Comparison of ENCODE assay signal across 1 cellular context in the genomic region with DNA sequence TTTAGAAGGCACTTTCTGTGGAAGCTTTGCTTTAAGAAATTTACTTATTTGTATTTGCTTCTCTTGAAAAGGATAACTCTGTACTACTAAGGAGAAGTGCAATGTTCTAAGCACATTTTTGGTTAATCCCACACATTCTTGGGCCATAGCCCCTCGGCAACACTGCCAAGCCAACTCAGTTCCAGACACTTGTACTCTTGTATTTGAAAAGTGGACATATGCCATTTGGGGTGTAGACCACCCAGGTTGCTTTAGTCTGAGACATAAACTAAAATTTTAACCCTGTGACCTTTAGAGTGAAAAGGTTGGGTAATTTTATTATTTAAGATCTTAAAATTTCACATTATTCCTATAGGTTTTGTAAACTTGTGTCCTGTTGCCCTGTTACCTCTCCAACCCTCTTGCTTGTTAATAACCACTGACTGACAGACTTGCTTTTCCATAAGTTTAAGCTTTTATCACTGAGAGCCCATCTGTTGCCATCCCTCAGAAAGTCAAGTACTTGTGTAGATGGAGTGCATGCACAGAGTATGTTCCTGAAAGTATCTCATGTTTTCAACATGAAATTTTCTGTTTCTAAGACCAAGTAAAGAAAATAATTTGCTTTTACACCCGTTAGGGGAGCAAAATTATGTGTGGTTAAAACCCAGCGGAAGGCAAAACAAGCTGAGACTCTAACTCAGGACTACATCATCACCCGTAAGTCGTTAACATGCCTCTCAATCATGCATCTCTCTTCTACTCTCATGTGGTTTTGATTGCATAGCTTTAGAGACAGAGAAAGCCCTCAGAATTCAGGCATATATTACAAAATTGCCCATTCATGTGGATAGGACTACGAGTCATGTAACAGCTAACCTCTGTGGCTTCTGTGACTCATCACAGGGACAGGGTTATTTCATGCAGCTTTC.
TF ChIP-seq lines count a peak whose summit lies in the region.

No MANE protein-coding gene starts in this region.

TF ChIP-seq in WTC11, 78 proteins besides CTCF, POLR2A, EP300 and RAD21 (continued from another document):
- TF ChIP-seq, protein P1, sequence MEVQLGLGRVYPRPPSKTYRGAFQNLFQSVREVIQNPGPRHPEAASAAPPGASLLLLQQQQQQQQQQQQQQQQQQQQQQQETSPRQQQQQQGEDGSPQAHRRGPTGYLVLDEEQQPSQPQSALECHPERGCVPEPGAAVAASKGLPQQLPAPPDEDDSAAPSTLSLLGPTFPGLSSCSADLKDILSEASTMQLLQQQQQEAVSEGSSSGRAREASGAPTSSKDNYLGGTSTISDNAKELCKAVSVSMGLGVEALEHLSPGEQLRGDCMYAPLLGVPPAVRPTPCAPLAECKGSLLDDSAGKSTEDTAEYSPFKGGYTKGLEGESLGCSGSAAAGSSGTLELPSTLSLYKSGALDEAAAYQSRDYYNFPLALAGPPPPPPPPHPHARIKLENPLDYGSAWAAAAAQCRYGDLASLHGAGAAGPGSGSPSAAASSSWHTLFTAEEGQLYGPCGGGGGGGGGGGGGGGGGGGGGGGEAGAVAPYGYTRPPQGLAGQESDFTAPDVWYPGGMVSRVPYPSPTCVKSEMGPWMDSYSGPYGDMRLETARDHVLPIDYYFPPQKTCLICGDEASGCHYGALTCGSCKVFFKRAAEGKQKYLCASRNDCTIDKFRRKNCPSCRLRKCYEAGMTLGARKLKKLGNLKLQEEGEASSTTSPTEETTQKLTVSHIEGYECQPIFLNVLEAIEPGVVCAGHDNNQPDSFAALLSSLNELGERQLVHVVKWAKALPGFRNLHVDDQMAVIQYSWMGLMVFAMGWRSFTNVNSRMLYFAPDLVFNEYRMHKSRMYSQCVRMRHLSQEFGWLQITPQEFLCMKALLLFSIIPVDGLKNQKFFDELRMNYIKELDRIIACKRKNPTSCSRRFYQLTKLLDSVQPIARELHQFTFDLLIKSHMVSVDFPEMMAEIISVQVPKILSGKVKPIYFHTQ (CRISPR knock-in tag; IDR thresholded peaks at IDR 0.05), result no peak
- TF ChIP-seq, protein P2, sequence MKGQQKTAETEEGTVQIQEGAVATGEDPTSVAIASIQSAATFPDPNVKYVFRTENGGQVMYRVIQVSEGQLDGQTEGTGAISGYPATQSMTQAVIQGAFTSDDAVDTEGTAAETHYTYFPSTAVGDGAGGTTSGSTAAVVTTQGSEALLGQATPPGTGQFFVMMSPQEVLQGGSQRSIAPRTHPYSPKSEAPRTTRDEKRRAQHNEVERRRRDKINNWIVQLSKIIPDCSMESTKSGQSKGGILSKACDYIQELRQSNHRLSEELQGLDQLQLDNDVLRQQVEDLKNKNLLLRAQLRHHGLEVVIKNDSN (CRISPR knock-in tag; IDR thresholded peaks at IDR 0.05), result no peak
- TF ChIP-seq TEAD4 (CRISPR knock-in tag; IDR thresholded peaks at IDR 0.05), result no peak
- TF ChIP-seq GTF2I (CRISPR knock-in tag; conservative IDR thresholded peaks at IDR 0.05), result no peak
- TF ChIP-seq ATF1 (CRISPR knock-in tag; IDR thresholded peaks at IDR 0.05), result no peak
- no peak for TF ChIP-seq ZNF121 (CRISPR knock-in tag; IDR thresholded peaks at IDR 0.05)
- TF ChIP-seq, protein P3, sequence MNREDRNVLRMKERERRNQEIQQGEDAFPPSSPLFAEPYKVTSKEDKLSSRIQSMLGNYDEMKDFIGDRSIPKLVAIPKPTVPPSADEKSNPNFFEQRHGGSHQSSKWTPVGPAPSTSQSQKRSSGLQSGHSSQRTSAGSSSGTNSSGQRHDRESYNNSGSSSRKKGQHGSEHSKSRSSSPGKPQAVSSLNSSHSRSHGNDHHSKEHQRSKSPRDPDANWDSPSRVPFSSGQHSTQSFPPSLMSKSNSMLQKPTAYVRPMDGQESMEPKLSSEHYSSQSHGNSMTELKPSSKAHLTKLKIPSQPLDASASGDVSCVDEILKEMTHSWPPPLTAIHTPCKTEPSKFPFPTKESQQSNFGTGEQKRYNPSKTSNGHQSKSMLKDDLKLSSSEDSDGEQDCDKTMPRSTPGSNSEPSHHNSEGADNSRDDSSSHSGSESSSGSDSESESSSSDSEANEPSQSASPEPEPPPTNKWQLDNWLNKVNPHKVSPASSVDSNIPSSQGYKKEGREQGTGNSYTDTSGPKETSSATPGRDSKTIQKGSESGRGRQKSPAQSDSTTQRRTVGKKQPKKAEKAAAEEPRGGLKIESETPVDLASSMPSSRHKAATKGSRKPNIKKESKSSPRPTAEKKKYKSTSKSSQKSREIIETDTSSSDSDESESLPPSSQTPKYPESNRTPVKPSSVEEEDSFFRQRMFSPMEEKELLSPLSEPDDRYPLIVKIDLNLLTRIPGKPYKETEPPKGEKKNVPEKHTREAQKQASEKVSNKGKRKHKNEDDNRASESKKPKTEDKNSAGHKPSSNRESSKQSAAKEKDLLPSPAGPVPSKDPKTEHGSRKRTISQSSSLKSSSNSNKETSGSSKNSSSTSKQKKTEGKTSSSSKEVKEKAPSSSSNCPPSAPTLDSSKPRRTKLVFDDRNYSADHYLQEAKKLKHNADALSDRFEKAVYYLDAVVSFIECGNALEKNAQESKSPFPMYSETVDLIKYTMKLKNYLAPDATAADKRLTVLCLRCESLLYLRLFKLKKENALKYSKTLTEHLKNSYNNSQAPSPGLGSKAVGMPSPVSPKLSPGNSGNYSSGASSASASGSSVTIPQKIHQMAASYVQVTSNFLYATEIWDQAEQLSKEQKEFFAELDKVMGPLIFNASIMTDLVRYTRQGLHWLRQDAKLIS (CRISPR knock-in tag; IDR thresholded peaks at IDR 0.05; ENCODE audit: borderline replicate concordance), result no peak
- TF ChIP-seq ZBTB21 (CRISPR knock-in tag; IDR thresholded peaks at IDR 0.05; ENCODE audit: borderline replicate concordance), result no peak
- TF ChIP-seq ZNF317 (CRISPR knock-in tag; IDR thresholded peaks at IDR 0.05; ENCODE audit: borderline replicate concordance, low read depth), result no peak
- TF ChIP-seq NR2C2 (CRISPR knock-in tag; IDR thresholded peaks at IDR 0.05), result no peak
